Comparison of ENCODE assay signal across 8 cellular contexts in the genomic region with DNA sequence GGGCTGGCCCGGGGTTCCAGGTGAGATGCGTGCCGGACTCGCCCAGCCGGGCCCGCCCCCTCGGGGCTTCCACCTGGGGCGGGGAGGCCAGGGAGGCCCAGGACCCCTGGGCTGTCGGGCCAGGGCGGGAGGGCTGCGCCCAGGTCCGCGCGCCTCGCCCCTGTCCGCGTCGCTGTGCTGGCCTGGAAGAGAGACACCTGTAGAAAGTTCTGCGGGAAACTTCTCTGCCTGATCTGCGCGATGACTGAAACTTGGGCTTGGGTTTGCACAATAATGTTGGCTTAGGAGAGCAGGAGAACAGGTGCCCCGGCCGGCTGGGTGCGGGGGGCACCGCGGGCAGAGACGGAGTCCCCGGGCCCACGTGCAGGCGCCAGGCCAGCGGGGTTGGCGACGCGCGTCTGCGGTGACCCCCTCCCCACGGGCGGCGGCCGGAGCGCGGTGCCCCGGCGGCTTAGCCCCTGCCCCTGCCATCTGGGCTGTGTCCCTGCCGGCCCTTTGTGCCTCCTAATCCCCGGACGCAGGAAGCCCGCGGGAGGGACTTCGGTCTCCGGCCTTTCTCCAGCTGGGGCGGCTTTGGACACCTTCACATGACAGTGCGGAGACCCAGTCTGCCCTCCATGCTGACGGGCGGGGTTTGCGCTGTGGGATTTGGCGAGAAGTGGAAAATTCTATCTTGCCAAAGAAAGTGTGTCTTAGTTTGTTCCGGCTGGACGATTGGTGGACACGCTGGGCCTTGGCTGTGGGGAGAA. TPM values are rescaled to one million over a fixed set of nuclear protein-coding genes. Genes with fewer than 3 reads are reported as not detected.
DNase-seq lines count a peak whose midpoint lies in the region; ATAC-seq lines count a peak whose summit lies in the region.

No MANE protein-coding gene starts in this region.

- H3K27ac Mint-ChIP-seq in activated CD8-positive, alpha-beta memory T cell treated with anti-CD3 and anti-CD28 coated beads, Interleukin-2, amount 10 ng/mL, durations not matched to agents 7 days and 5 days, result no peak overlapping the region

- no peak overlapping the region for H2BK12ac ChIP-seq in neuronal stem cell (ENCODE audit: low read length)

- H2AK5ac ChIP-seq in neuronal stem cell (ENCODE audit: low read depth, low read length), result peak overlapping the region; percentile 87

- peak overlapping the region; percentile 56 for H3K9ac ChIP-seq in endocrine pancreas (ENCODE audit: control insufficient read depth, insufficient read depth, low read length)
- peak overlapping the region; percentile 80 for H3K9ac ChIP-seq in neuronal stem cell (ENCODE audit: low read depth, low read length, poor library complexity)

- H3K4me1 Mint-ChIP-seq in activated CD8-positive, alpha-beta memory T cell treated with anti-CD3 and anti-CD28 coated beads, Interleukin-2, amount 10 ng/mL, durations not matched to agents 7 days and 5 days, result peaks cover 16% of the 10 kb centered on the region

- peak overlapping the region; percentile 96 for H3K4me2 ChIP-seq in neuronal stem cell (ENCODE audit: insufficient read depth, low read length, poor library complexity, severe bottlenecking)

- no peak overlapping the region for H2BK5ac ChIP-seq in neuronal stem cell (ENCODE audit: low read length)

- H3K23ac ChIP-seq in neuronal stem cell (ENCODE audit: low read depth, low read length, poor library complexity), result peak overlapping the region; percentile 80

- H3K36me3 ChIP-seq in endocrine pancreas (ENCODE audit: control insufficient read depth, insufficient read depth, low read length) (no peaks in the 10 kb centered on the region), neuronal stem cell (replicated peaks in 1 of 2; ENCODE audit: control insufficient read depth in 2 of 2, insufficient read depth in 2 of 2, low read length in 2 of 2) (peaks cover 20 to 33% of the 10 kb centered on the region in 2 donors)

- H3K27me3 ChIP-seq in endocrine pancreas (ENCODE audit: control insufficient read depth, insufficient read depth, low read length) (no peaks in the 10 kb centered on the region), neuronal stem cell (ENCODE audit: control insufficient read depth in 3 of 3, insufficient read depth in 3 of 3, low read depth in 1 of 3, low read length in 3 of 3) (peaks cover 0 to 18% (median 6%) of the 10 kb centered on the region in 3 experiments)

- peak overlapping the region; percentile 71 for H3K14ac ChIP-seq in neuronal stem cell (ENCODE audit: low read length)

- H2AFZ ChIP-seq in neuronal stem cell (ENCODE audit: low read length), result peak overlapping the region; percentile 73

- H3K4me3 Mint-ChIP-seq in activated CD8-positive, alpha-beta memory T cell treated with anti-CD3 and anti-CD28 coated beads, Interleukin-2, amount 10 ng/mL, durations not matched to agents 7 days and 5 days, result peak overlapping the region; percentile 70

- H3K27ac ChIP-seq in neuronal stem cell (replicated peaks; ENCODE audit: low read length), result no peak overlapping the region

- H3K4me3 ChIP-seq in endocrine pancreas (ENCODE audit: control insufficient read depth, insufficient read depth, low read length) (no peak overlapping the region), neuronal stem cell (ENCODE audit: low read length in 2 of 2) (peak overlapping the region in 1 of 2 donors; percentile 81)

- no CpG with 5 or more reads among the region's 60 CpGs for WGBS in neuronal stem cell (ENCODE audit: extremely low coverage in 2 of 2, insufficient read length in 2 of 2, insufficient replicate concordance in 1 of 2), 2 donors

- no peak overlapping the region for H3K4ac ChIP-seq in neuronal stem cell (ENCODE audit: low read length)

- ATAC-seq in activated CD8-positive, alpha-beta memory T cell treated with anti-CD3 and anti-CD28 coated beads, Interleukin-2, amount 10 ng/mL, durations not matched to agents 7 days and 5 days, result no peak
- ATAC-seq in GM19397 (IDR thresholded peaks at IDR 0.05; ENCODE audit: unreplicated experiment), result no peak
- ATAC-seq in GM21526 (IDR thresholded peaks at IDR 0.05; ENCODE audit: low FRiP score, unreplicated experiment), result no peak
- ATAC-seq in HG02884 (IDR thresholded peaks at IDR 0.05; ENCODE audit: unreplicated experiment), result no peak

- no peak for DNase-seq in activated CD8-positive, alpha-beta memory T cell treated with anti-CD3 and anti-CD28 coated beads, Interleukin-2, amount 10 ng/mL, durations not matched to agents 7 days and 5 days
- no peak for DNase-seq in activated CD8-positive, alpha-beta memory T cell treated with anti-CD3 and anti-CD28 coated beads, Interleukin-2, amount 50 U/mL, for 4 hours
- DNase-seq in NCI-H774 (lab: John Stamatoyannopoulos, UW), result peak; percentile 50
- peak; percentile 41 for DNase-seq in neuronal stem cell (ENCODE audit: low spot score)

- peak overlapping the region; percentile 54 for H2BK15ac ChIP-seq in neuronal stem cell (ENCODE audit: low read length)

- H2BK120ac ChIP-seq in neuronal stem cell (ENCODE audit: low read depth, low read length), result no peak overlapping the region

- H3K36me3 Mint-ChIP-seq in activated CD8-positive, alpha-beta memory T cell treated with anti-CD3 and anti-CD28 coated beads, Interleukin-2, amount 10 ng/mL, durations not matched to agents 7 days and 5 days, result peaks cover 12% of the 10 kb centered on the region

- H3K79me1 ChIP-seq in neuronal stem cell (ENCODE audit: low read depth, low read length), result peaks cover 4% of the 10 kb centered on the region

- CTCF ChIA-PET in activated CD8-positive, alpha-beta memory T cell treated with anti-CD3 and anti-CD28 coated beads, Interleukin-2, amount 10 ng/mL, durations not matched to agents 7 days and 5 days (lab: Charles Lee), result interaction anchor here (0.8 to 2.4 kb wide), 10 partner anchors 9 to 225 kb away, joined by 3 to 17 read pairs (median 4); partner anchors contain the start of gene TSEN54

- H3K4me1 ChIP-seq in endocrine pancreas (ENCODE audit: control insufficient read depth, insufficient read depth, low read length) (peaks cover 3% of the 10 kb centered on the region), neuronal stem cell (ENCODE audit: control insufficient read depth in 2 of 2, insufficient read depth in 1 of 2, low read depth in 1 of 2, low read length in 2 of 2) (peaks cover 2 to 5% of the 10 kb centered on the region in 2 donors)

- H3K9me3 ChIP-seq in endocrine pancreas (ENCODE audit: control insufficient read depth, low read length) (no peaks in the 10 kb centered on the region), neuronal stem cell (replicated peaks in 1 of 2; ENCODE audit: control insufficient read depth in 2 of 2, insufficient read depth in 1 of 2, low read depth in 1 of 2, low read length in 2 of 2) (no peaks in the 10 kb centered on the region)

- H3K27me3 Mint-ChIP-seq in activated CD8-positive, alpha-beta memory T cell treated with anti-CD3 and anti-CD28 coated beads, Interleukin-2, amount 10 ng/mL, durations not matched to agents 7 days and 5 days, result peaks cover 6% of the 10 kb centered on the region

- no peak overlapping the region for H4K8ac ChIP-seq in neuronal stem cell (ENCODE audit: low read depth, low read length)

- H3K18ac ChIP-seq in neuronal stem cell (ENCODE audit: low read length), result peak overlapping the region; percentile 94

- H4K91ac ChIP-seq in neuronal stem cell (ENCODE audit: low read depth, low read length, poor library complexity), result no peak overlapping the region

- H3K9me3 Mint-ChIP-seq in activated CD8-positive, alpha-beta memory T cell treated with anti-CD3 and anti-CD28 coated beads, Interleukin-2, amount 10 ng/mL, durations not matched to agents 7 days and 5 days (ENCODE audit: low read depth), result no peaks in the 10 kb centered on the region

RNA-seq across cellular contexts. Expression of gene LLGL2, which starts 0.5 kb away (rescaled TPM):
- 10 to 100 TPM; 15.7 to 30.5 TPM for total RNA-seq in activated CD8-positive, alpha-beta memory T cell treated with anti-CD3 and anti-CD28 coated beads, Interleukin-2, amount 10 ng/mL, durations not matched to agents 7 days and 5 days
- polyA plus RNA-seq in neuronal stem cell (2013, experiment 1 of 2), result 25.2 TPM
- polyA plus RNA-seq in neuronal stem cell (2013, experiment 2 of 2), result 26.4 TPM

RNA-seq across cellular contexts. Expression of gene TSEN54, which starts 9.7 kb away (rescaled TPM):
- 10 to 100 TPM; 92.0 to 97.7 TPM for total RNA-seq in activated CD8-positive, alpha-beta memory T cell treated with anti-CD3 and anti-CD28 coated beads, Interleukin-2, amount 10 ng/mL, durations not matched to agents 7 days and 5 days
- 21.2 TPM for polyA plus RNA-seq in neuronal stem cell (2013, experiment 1 of 2)
- 24.0 TPM for polyA plus RNA-seq in neuronal stem cell (2013, experiment 2 of 2)

RNA-seq across cellular contexts. Expression of gene CASKIN2, which starts 10.6 kb away (rescaled TPM):
- 1 to 10 TPM; 2.3 to 4.5 TPM for total RNA-seq in activated CD8-positive, alpha-beta memory T cell treated with anti-CD3 and anti-CD28 coated beads, Interleukin-2, amount 10 ng/mL, durations not matched to agents 7 days and 5 days
- 7.5 TPM for polyA plus RNA-seq in neuronal stem cell (2013, experiment 1 of 2)
- polyA plus RNA-seq in neuronal stem cell (2013, experiment 2 of 2), result 7.9 TPM

Comparison
In these comparisons a context has a peak if more than half of its experiments do, and no peak if none do; other contexts are left out.
1. DNase-seq: peak in NCI-H774 (single experiment) and neuronal stem cell (single experiment); none in activated CD8-positive, alpha-beta memory T cell treated with anti-CD3 and anti-CD28 coated beads, Interleukin-2, amount 10 ng/mL, durations not matched to agents 7 days and 5 days (single experiment) and activated CD8-positive, alpha-beta memory T cell treated with anti-CD3 and anti-CD28 coated beads, Interleukin-2, amount 50 U/mL, for 4 hours (single experiment).